ENCODE assay signal across 8 cellular contexts in genomic region chr4:169270156-169270809, GRCh38. TPM values are rescaled to one million over a fixed set of nuclear protein-coding genes. Genes with fewer than 3 reads are reported as not detected.
DNase-seq lines count a peak whose midpoint lies in the region; ATAC-seq lines count a peak whose summit lies in the region.

No MANE protein-coding gene starts in this region.

- peaks cover 4% of the 10 kb centered on the region for H3K36me3 Mint-ChIP-seq in effector memory CD8-positive, alpha-beta T cell (ENCODE audit: insufficient read depth)

- DNase-seq in NCI-H345 (lab: John Stamatoyannopoulos, UW) (peak; percentile 33), NCI-H345 treated with DMSO at 0.1 percent for 48 hours (lab: John Stamatoyannopoulos, UW; ENCODE audit: unreplicated experiment) (no peak), SW480 (ENCODE audit: low spot score) (peak; percentile 62), lung microvascular endothelial cell (ENCODE audit: low read depth in 2 of 2) (peak; percentile 51 to 54)
- DNase-seq in effector memory CD8-positive, alpha-beta T cell, result peak in 1 of 3 experiments; percentile 7

- H3K4me3 ChIP-seq in HUES6 (ENCODE audit: low read depth, low read length), result peak overlapping the region; percentile 86
- peak overlapping the region; percentile 87 to 96 (median 87) for H3K4me3 ChIP-seq in subcutaneous abdominal adipose tissue (ENCODE audit: low read depth in 1 of 5, low read length in 5 of 5)

- H3K9ac ChIP-seq in HUES6 (ENCODE audit: low read length) (peak overlapping the region; percentile 84), subcutaneous abdominal adipose tissue (ENCODE audit: low read length in 5 of 5) (peak overlapping the region; percentile 79 to 91 (median 88))

- no peaks in the 10 kb centered on the region for H3K9me3 Mint-ChIP-seq in effector memory CD8-positive, alpha-beta T cell

- peak overlapping the region; percentile 64 to 69 for H3K4me3 Mint-ChIP-seq in effector memory CD8-positive, alpha-beta T cell

- H3K4me1 ChIP-seq in HUES6 (ENCODE audit: control insufficient read depth, insufficient read depth, low read length) (peaks cover 41% of the 10 kb centered on the region), subcutaneous abdominal adipose tissue (ENCODE audit: control insufficient read depth in 5 of 5, insufficient read depth in 5 of 5, low read length in 5 of 5) (peaks cover 0 to 46% (median 43%) of the 10 kb centered on the region in 5 donors)

- ATAC-seq in GM21526 (IDR thresholded peaks at IDR 0.05; ENCODE audit: low FRiP score, unreplicated experiment), result peak; percentile 51
- peak; percentile 45 for ATAC-seq in effector memory CD8-positive, alpha-beta T cell (replicated peaks)

- H3K27ac ChIP-seq in HUES6 (ENCODE audit: low read depth, low read length) (peak overlapping the region; percentile 67; the same call in 1 of the 2 replicates), subcutaneous abdominal adipose tissue (ENCODE audit: low read depth, low read length) (peak overlapping the region; percentile 81)

- H3K4me1 Mint-ChIP-seq in effector memory CD8-positive, alpha-beta T cell (ENCODE audit: low read depth in 2 of 2), result peaks cover 2 to 5% of the 10 kb centered on the region in 2 donors

- H3K27me3 ChIP-seq in HUES6 (ENCODE audit: control insufficient read depth, insufficient read depth, low read length), result peaks cover 14% of the 10 kb centered on the region; the same call in 1 of the 2 replicates
- H3K27me3 ChIP-seq in subcutaneous abdominal adipose tissue (ENCODE audit: control insufficient read depth in 5 of 5, insufficient read depth in 4 of 5, low read length in 5 of 5), result no peaks in the 10 kb centered on the region

- no peaks in the 10 kb centered on the region for H3K9me3 ChIP-seq in HUES6 (ENCODE audit: control insufficient read depth, insufficient read depth, low read depth, low read length)
- H3K9me3 ChIP-seq in subcutaneous abdominal adipose tissue (ENCODE audit: control insufficient read depth in 5 of 5, low read length in 5 of 5), result no peaks in the 10 kb centered on the region

- H3K27me3 Mint-ChIP-seq in effector memory CD8-positive, alpha-beta T cell, result peaks cover 59 to 73% of the 10 kb centered on the region in 2 donors

- H3K36me3 ChIP-seq in HUES6 (ENCODE audit: control insufficient read depth, insufficient read depth, low read length) (peaks cover 5% of the 10 kb centered on the region; the same call in 1 of the 2 replicates), subcutaneous abdominal adipose tissue (ENCODE audit: control insufficient read depth in 5 of 5, insufficient read depth in 5 of 5, low read length in 5 of 5) (no peaks in the 10 kb centered on the region)

- no peak overlapping the region for H3K27ac Mint-ChIP-seq in effector memory CD8-positive, alpha-beta T cell

RNA-seq across cellular contexts. Expression of gene SH3RF1, which starts 0.5 kb away (rescaled TPM):
- total RNA-seq in lung microvascular endothelial cell, result 4.8 and 7.3 TPM in 2 replicates
